Comparison of ENCODE assay signal across 9 cellular contexts in genomic region chr4:185112104-185112503, GRCh38. TPM values are rescaled to one million over a fixed set of nuclear protein-coding genes. Genes with fewer than 3 reads are reported as not detected.
DNase-seq lines count a peak whose midpoint lies in the region; ATAC-seq and TF ChIP-seq lines count a peak whose summit lies in the region.
"Had no signal": no experiment of that assay in that cellular context is flagged by ENCODE, and none has a peak within 500 bp of the region (broad histone marks: within the 10 kb centered on the region; RNA-seq: fewer than 3 reads in every experiment).

No MANE protein-coding gene starts in this region.

- peak; percentile 91 for ATAC-seq in left lung
- ATAC-seq in GM21528 (IDR thresholded peaks at IDR 0.05; ENCODE audit: low FRiP score, unreplicated experiment) = no peak

- no peaks in the 10 kb centered on the region for H3K27me3 ChIP-seq in ACC112 (ENCODE audit: insufficient read depth, low read length)
- H3K27me3 ChIP-seq in left lung = no peaks in the 10 kb centered on the region

- H3K27ac ChIP-seq in ACC112 (ENCODE audit: low read depth, low read length) (peak overlapping the region; percentile 21), left lung (peak overlapping the region in 1 of 2 donors; percentile 70), caudate nucleus (ENCODE audit: low read depth, low read length) (no peak overlapping the region)

- no peak overlapping the region for H2AFZ ChIP-seq in ACC112 (ENCODE audit: low read length, unreplicated experiment)

- DNase-seq in LoVo (ENCODE audit: low spot score) (peak; percentile 80), cerebellar cortex (ENCODE audit: low spot score) (peak; percentile 6), left lung (peak in 1 of 2 donors; percentile 37), caudate nucleus (lab: John Stamatoyannopoulos, UW) (no peak), germinal center (ENCODE audit: low spot score) (no peak)
- no peak for DNase-seq in stimulated activated CD4-positive, alpha-beta T cell treated with anti-CD3 and anti-CD28 coated beads, Interleukin-4, amount 100 ng/mL, for 1 hour
- DNase-seq: T-helper 2 cell had no signal

- H3K9me3 ChIP-seq in left lung = no peaks in the 10 kb centered on the region

- no peaks in the 10 kb centered on the region for H3K36me3 ChIP-seq in ACC112 (ENCODE audit: insufficient read depth, low read length)
- H3K36me3 ChIP-seq in left lung = no peaks in the 10 kb centered on the region

- TF ChIP-seq CTCF in left lung (IDR thresholded peaks at IDR 0.05) = no peak

- intact Hi-C loops in left lung (cut with DNase I) = no loop called here

- H3K4me3 ChIP-seq in ACC112 (ENCODE audit: low read depth, low read length) (no peak overlapping the region), left lung (no peak overlapping the region)

- H3K79me2 ChIP-seq in ACC112 (ENCODE audit: control insufficient read depth, insufficient read depth, low read length, unreplicated experiment) = no peaks in the 10 kb centered on the region

- peaks cover 20% of the 10 kb centered on the region for H3K4me1 ChIP-seq in ACC112 (ENCODE audit: control insufficient read depth, insufficient read depth, low read length, unreplicated experiment)
- H3K4me1 ChIP-seq in left lung = peaks cover 0 to 13% of the 10 kb centered on the region in 2 donors

RNA-seq across cellular contexts. Expression of gene SLC25A4, which starts 31.0 kb away (rescaled TPM):
- 10 to 100 TPM; 37.6 to 57.3 TPM for total RNA-seq in left lung

Comparison
In these comparisons a context has a peak if more than half of its experiments do, and no peak if none do; other contexts are left out.
1. DNase-seq: peak in LoVo (single experiment) and cerebellar cortex (single experiment); none in caudate nucleus (0 of 61), stimulated activated CD4-positive, alpha-beta T cell treated with anti-CD3 and anti-CD28 coated beads, Interleukin-4, amount 100 ng/mL, for 1 hour (single experiment) and germinal center (single experiment).